Comparison of ENCODE assay signal across 17 cellular contexts in genomic region chr1:150397392-150398032, GRCh38.
"Had no signal": no experiment of that assay in that cellular context is flagged by ENCODE, and none has a peak within 500 bp of the region (broad histone marks: within the 10 kb centered on the region; RNA-seq: fewer than 3 reads in every experiment).

No MANE protein-coding gene starts in this region.

- H3K4me3 Mint-ChIP-seq: brain; central memory CD8-positive, alpha-beta T cell; T-helper 1 cell treated with Interleukin-12 subunit alpha and Interleukin-12 subunit beta and Interleukin-4 antibody, amounts not matched to agents 30 μg/mL and 1 μg/mL, for 36 hours had no signal

- ATAC-seq: activated CD4-positive, CD25-positive, alpha-beta regulatory T cell treated with anti-CD3 and anti-CD28 coated beads, Interleukin-2, amount 50 U/mL, for 24 hours; PC-3 had no signal

- H3K27me3 Mint-ChIP-seq: brain; central memory CD8-positive, alpha-beta T cell had no signal

- H3K27ac Mint-ChIP-seq: brain; T-helper 1 cell treated with Interleukin-12 subunit alpha and Interleukin-12 subunit beta and Interleukin-4 antibody, amounts not matched to agents 30 μg/mL and 1 μg/mL, for 36 hours had no signal

- H3K4me1 Mint-ChIP-seq: brain had no signal

- H3K9me3 Mint-ChIP-seq: central memory CD8-positive, alpha-beta T cell had no signal

- DNase-seq: activated CD4-positive, alpha-beta T cell treated with anti-CD3 and anti-CD28 coated beads for 48 hours; activated CD4-positive, alpha-beta T cell treated with anti-CD3 and anti-CD28 coated beads, Interleukin-2, amount 50 U/mL, for 48 hours; activated naive CD4-positive, alpha-beta T cell treated with anti-CD3 and anti-CD28 coated beads, Interleukin-2, amount 50 U/mL, for 16 hours; activated T-cell treated with anti-CD3 and anti-CD28 coated beads for 4 hours; amygdala; KG1; NCI-H1105 treated with DMSO at 0.1 percent for 48 hours; NCI-H1436 treated with DMSO at 0.1 percent for 48 hours; NCI-H187; NCI-H2081; NCI-H510A treated with DMSO at 0.1 percent for 48 hours; PC-3; SHP77 treated with DMSO at 0.1 percent for 48 hours had no signal
